In genomic region chr22:41876675-41877074, GRCh38 we compare ENCODE assay signal across 19 cellular contexts. TPM values are rescaled to one million over a fixed set of nuclear protein-coding genes. Genes with fewer than 3 reads are reported as not detected.
DNase-seq lines count a peak whose midpoint lies in the region; ATAC-seq and TF ChIP-seq lines count a peak whose summit lies in the region.
"Had no signal": no experiment of that assay in that cellular context is flagged by ENCODE, and none has a peak within 500 bp of the region (broad histone marks: within the 10 kb centered on the region; RNA-seq: fewer than 3 reads in every experiment).

No MANE protein-coding gene starts in this region.

- H3K27ac ChIP-seq in GM23248 = no peak overlapping the region

- H3K9ac ChIP-seq in GM23248 = no peak overlapping the region

- no peak for TF ChIP-seq CTCF in progenitor cell of endocrine pancreas (IDR thresholded peaks at IDR 0.05; ENCODE audit: unreplicated experiment)

- no peaks in the 10 kb centered on the region for H3F3A ChIP-seq in GM23248 (ENCODE audit: insufficient read depth)

- no peaks in the 10 kb centered on the region for H3K27me3 Mint-ChIP-seq in activated T-cell treated with anti-CD3 and anti-CD28 coated beads, Interleukin-2, amount 50 U/mL, for 72 hours (ENCODE audit: low read depth)
- no peaks in the 10 kb centered on the region for H3K27me3 Mint-ChIP-seq in activated T-helper 2 cell treated with anti-CD3 and anti-CD28 coated beads, Interferon-gamma antibody, Interleukin-2, Interleukin-4, amounts not matched to agents 10 μg/mL and 5 μg/mL and 100 μg/mL, durations not matched to agents 14 hours and 24 hours and 36 hours (ENCODE audit: low read depth)
- H3K27me3 Mint-ChIP-seq in progenitor cell of endocrine pancreas = no peaks in the 10 kb centered on the region

- peaks cover 73% of the 10 kb centered on the region for H3K4me1 Mint-ChIP-seq in activated T-cell treated with anti-CD3 and anti-CD28 coated beads, Interleukin-2, amount 50 U/mL, for 72 hours (ENCODE audit: low read depth)
- peaks cover 18% of the 10 kb centered on the region for H3K4me1 Mint-ChIP-seq in activated T-helper 2 cell treated with anti-CD3 and anti-CD28 coated beads, Interferon-gamma antibody, Interleukin-2, Interleukin-4, amounts not matched to agents 10 μg/mL and 5 μg/mL and 100 μg/mL, durations not matched to agents 14 hours and 24 hours and 36 hours (ENCODE audit: low read depth)
- H3K4me1 Mint-ChIP-seq in progenitor cell of endocrine pancreas (ENCODE audit: low read depth) = no peaks in the 10 kb centered on the region

- peak overlapping the region; percentile 85 for H3K27ac Mint-ChIP-seq in activated T-cell treated with anti-CD3 and anti-CD28 coated beads, Interleukin-2, amount 50 U/mL, for 72 hours
- H3K27ac Mint-ChIP-seq in activated T-helper 2 cell treated with anti-CD3 and anti-CD28 coated beads, Interferon-gamma antibody, Interleukin-2, Interleukin-4, amounts not matched to agents 10 μg/mL and 5 μg/mL and 100 μg/mL, durations not matched to agents 14 hours and 24 hours and 36 hours = peak overlapping the region; percentile 21
- peak overlapping the region; percentile 41 for H3K27ac Mint-ChIP-seq in progenitor cell of endocrine pancreas
- H3K27ac Mint-ChIP-seq: HFFc6 had no signal

- H3K9me3 Mint-ChIP-seq in activated T-cell treated with anti-CD3 and anti-CD28 coated beads, Interleukin-2, amount 50 U/mL, for 72 hours = no peaks in the 10 kb centered on the region
- no peaks in the 10 kb centered on the region for H3K9me3 Mint-ChIP-seq in activated T-helper 2 cell treated with anti-CD3 and anti-CD28 coated beads, Interferon-gamma antibody, Interleukin-2, Interleukin-4, amounts not matched to agents 10 μg/mL and 5 μg/mL and 100 μg/mL, durations not matched to agents 14 hours and 24 hours and 36 hours
- no peaks in the 10 kb centered on the region for H3K9me3 Mint-ChIP-seq in progenitor cell of endocrine pancreas (ENCODE audit: low read depth)
- H3K9me3 Mint-ChIP-seq: HFFc6 had no signal

- no peaks in the 10 kb centered on the region for H3K79me2 ChIP-seq in GM23248 (ENCODE audit: insufficient read depth)

- H3K9me2 ChIP-seq in GM23248 (ENCODE audit: insufficient read depth) = no peaks in the 10 kb centered on the region

- H3K9me3 ChIP-seq in GM23248 (ENCODE audit: low read depth) = no peaks in the 10 kb centered on the region

- peak; percentile 26 to 29 for ATAC-seq in activated T-cell treated with anti-CD3 and anti-CD28 coated beads, Interleukin-2, amount 50 U/mL, for 72 hours (replicated peaks in 1 of 2)
- no peak for ATAC-seq in GM21723 (IDR thresholded peaks at IDR 0.05; ENCODE audit: unreplicated experiment)
- ATAC-seq: K562, Right ventricle myocardium inferior had no signal

- peaks cover 16% of the 10 kb centered on the region for H3K4me1 ChIP-seq in GM23248 (ENCODE audit: insufficient read depth)

- H3K36me3 Mint-ChIP-seq in activated T-cell treated with anti-CD3 and anti-CD28 coated beads, Interleukin-2, amount 50 U/mL, for 72 hours (ENCODE audit: insufficient read depth in 2 of 2) = peaks cover 23 to 55% of the 10 kb centered on the region in 2 donors
- H3K36me3 Mint-ChIP-seq in activated T-helper 2 cell treated with anti-CD3 and anti-CD28 coated beads, Interferon-gamma antibody, Interleukin-2, Interleukin-4, amounts not matched to agents 10 μg/mL and 5 μg/mL and 100 μg/mL, durations not matched to agents 14 hours and 24 hours and 36 hours (ENCODE audit: low read depth) = peaks cover 87% of the 10 kb centered on the region
- peaks cover 17% of the 10 kb centered on the region for H3K36me3 Mint-ChIP-seq in progenitor cell of endocrine pancreas (ENCODE audit: insufficient read depth)

- H4K20me1 ChIP-seq in GM23248 (ENCODE audit: insufficient read depth) = no peaks in the 10 kb centered on the region

- peak overlapping the region; percentile 70 to 83 for H3K4me3 Mint-ChIP-seq in activated T-cell treated with anti-CD3 and anti-CD28 coated beads, Interleukin-2, amount 50 U/mL, for 72 hours
- H3K4me3 Mint-ChIP-seq in activated T-helper 2 cell treated with anti-CD3 and anti-CD28 coated beads, Interferon-gamma antibody, Interleukin-2, Interleukin-4, amounts not matched to agents 10 μg/mL and 5 μg/mL and 100 μg/mL, durations not matched to agents 14 hours and 24 hours and 36 hours (ENCODE audit: low read depth) = no peak overlapping the region
- no peak overlapping the region for H3K4me3 Mint-ChIP-seq in progenitor cell of endocrine pancreas (ENCODE audit: low read depth)
- H3K4me3 Mint-ChIP-seq: HFFc6 had no signal

- in situ Hi-C loops in GM23248 (cut with MboI) = no loop called here

- intact Hi-C loops in activated T-helper 2 cell treated with anti-CD3 and anti-CD28 coated beads, Interferon-gamma antibody, Interleukin-2, Interleukin-4, amounts not matched to agents 10 μg/mL and 5 μg/mL and 100 μg/mL, durations not matched to agents 14 hours and 24 hours and 36 hours (cut with micrococcal nuclease) = no loop called here

- H3K4me3 ChIP-seq in GM23248 = no peak overlapping the region
- H3K4me3 ChIP-seq: K562 had no signal

- peaks cover 10% of the 10 kb centered on the region; the same call in 1 of the 2 replicates for H3K36me3 ChIP-seq in GM23248 (ENCODE audit: low read depth)

- no peak overlapping the region for H2AFZ ChIP-seq in GM23248

- peak overlapping the region; percentile 21 for H3K4me2 ChIP-seq in GM23248 (ENCODE audit: unreplicated experiment)

- DNase-seq in activated T-cell treated with anti-CD3 and anti-CD28 coated beads, Interleukin-2, amount 50 U/mL, for 72 hours = no peak
- DNase-seq in activated T-cell treated with anti-CD3 and anti-CD28 coated beads, Interleukin-2, amount 50 U/mL, for 1 hour = no peak
- DNase-seq in GM23248 (no peak), progenitor cell of endocrine pancreas (ENCODE audit: low spot score, unreplicated experiment) (no peak), DMS79 (lab: John Stamatoyannopoulos, UW) (no peak)
- DNase-seq in activated T-helper 2 cell treated with anti-CD3 and anti-CD28 coated beads, Interferon-gamma antibody, Interleukin-2, Interleukin-4, amounts not matched to agents 10 μg/mL and 5 μg/mL and 100 μg/mL, durations not matched to agents 14 hours and 24 hours and 36 hours (ENCODE audit: low spot score) = no peak
- DNase-seq: ACHN; C1 segment of cervical spinal cord; DMS79 treated with DMSO at 0.1 percent for 48 hours; H7; NCI-H1092 treated with DMSO at 0.1 percent for 48 hours; NCI-H1694; NCI-H748 treated with DMSO at 0.1 percent for 48 hours; NK-92 treated with Interleukin-12 subunit alpha and Interleukin-12 subunit beta, amount 100 ng/mL, for 24 hours had no signal

- no peaks in the 10 kb centered on the region for H3K27me3 ChIP-seq in GM23248 (replicated peaks; ENCODE audit: insufficient read depth)

RNA-seq across cellular contexts. Expression of gene SHISA8, which starts 38.2 kb away (rescaled TPM):
- total RNA-seq in activated T-cell treated with anti-CD3 and anti-CD28 coated beads, Interleukin-2, amount 50 U/mL, for 72 hours = 1 to 10 TPM; 2.0 to 3.2 TPM
- not detected in 2 replicates for total RNA-seq in GM23248 (2014; rRNA removed; shearing (Covaris generic))
- not detected in 2 replicates for polyA plus RNA-seq in GM23248 (2016; fragmentation: Nextera tagmentation; extraction: Ambion mirVana)
- 1.0 and 1.7 TPM in 2 replicates for total RNA-seq in activated T-helper 2 cell treated with anti-CD3 and anti-CD28 coated beads, Interferon-gamma antibody, Interleukin-2, Interleukin-4, amounts not matched to agents 10 μg/mL and 5 μg/mL and 100 μg/mL, durations not matched to agents 14 hours and 24 hours and 36 hours
- total RNA-seq in progenitor cell of endocrine pancreas = not detected in 2 replicates
- total RNA-seq: HFFc6, NCI-H460 had no signal

RNA-seq across cellular contexts. Expression of gene SREBF2, which starts 43.8 kb away (rescaled TPM):
- 100 to 1,000 TPM; 127 to 131 TPM for total RNA-seq in activated T-cell treated with anti-CD3 and anti-CD28 coated beads, Interleukin-2, amount 50 U/mL, for 72 hours
- 26.5 and 31.9 TPM in 2 replicates for total RNA-seq in GM23248 (2014; rRNA removed; shearing (Covaris generic))
- polyA plus RNA-seq in GM23248 (2016; fragmentation: Nextera tagmentation; extraction: Ambion mirVana) = 23.6 and 25.0 TPM in 2 replicates
- total RNA-seq in activated T-helper 2 cell treated with anti-CD3 and anti-CD28 coated beads, Interferon-gamma antibody, Interleukin-2, Interleukin-4, amounts not matched to agents 10 μg/mL and 5 μg/mL and 100 μg/mL, durations not matched to agents 14 hours and 24 hours and 36 hours = 191 and 202 TPM in 2 replicates
- total RNA-seq in progenitor cell of endocrine pancreas = 154 and 156 TPM in 2 replicates

RNA-seq across cellular contexts. Expression of gene TNFRSF13C, which starts 49.9 kb away (rescaled TPM):
- total RNA-seq in activated T-cell treated with anti-CD3 and anti-CD28 coated beads, Interleukin-2, amount 50 U/mL, for 72 hours = 1 to 10 TPM; 6.1 to 7.3 TPM
- 0.22 TPM in 1 of 2 replicates, not detected in the other for total RNA-seq in GM23248 (2014; rRNA removed; shearing (Covaris generic))
- 0.05 and 0.11 TPM in 2 replicates for polyA plus RNA-seq in GM23248 (2016; fragmentation: Nextera tagmentation; extraction: Ambion mirVana)
- 2.7 and 3.1 TPM in 2 replicates for total RNA-seq in activated T-helper 2 cell treated with anti-CD3 and anti-CD28 coated beads, Interferon-gamma antibody, Interleukin-2, Interleukin-4, amounts not matched to agents 10 μg/mL and 5 μg/mL and 100 μg/mL, durations not matched to agents 14 hours and 24 hours and 36 hours
- 1.3 and 1.6 TPM in 2 replicates for total RNA-seq in progenitor cell of endocrine pancreas

Comparison
In these comparisons a context has a peak if more than half of its experiments do, and no peak if none do; other contexts are left out.
1. H3K27ac Mint-ChIP-seq: peak in every context shown above with its lines; median percentile 85 in activated T-cell treated with anti-CD3 and anti-CD28 coated beads, Interleukin-2, amount 50 U/mL, for 72 hours; 41 in progenitor cell of endocrine pancreas; 21 in activated T-helper 2 cell treated with anti-CD3 and anti-CD28 coated beads, Interferon-gamma antibody, Interleukin-2, Interleukin-4, amounts not matched to agents 10 μg/mL and 5 μg/mL and 100 μg/mL, durations not matched to agents 14 hours and 24 hours and 36 hours.
2. H3K4me3 Mint-ChIP-seq: peak in activated T-cell treated with anti-CD3 and anti-CD28 coated beads, Interleukin-2, amount 50 U/mL, for 72 hours (2 of 2); none in activated T-helper 2 cell treated with anti-CD3 and anti-CD28 coated beads, Interferon-gamma antibody, Interleukin-2, Interleukin-4, amounts not matched to agents 10 μg/mL and 5 μg/mL and 100 μg/mL, durations not matched to agents 14 hours and 24 hours and 36 hours (single experiment) and progenitor cell of endocrine pancreas (single experiment).